ENCODE assay signal across 17 cellular contexts in genomic region chr3:38438421-38438820, GRCh38. TPM values are rescaled to one million over a fixed set of nuclear protein-coding genes. Genes with fewer than 3 reads are reported as not detected.
DNase-seq lines count a peak whose midpoint lies in the region; ATAC-seq and TF ChIP-seq lines count a peak whose summit lies in the region.
"Had no signal": no experiment of that assay in that cellular context is flagged by ENCODE, and none has a peak within 500 bp of the region (broad histone marks: within the 10 kb centered on the region; RNA-seq: fewer than 3 reads in every experiment).

No MANE protein-coding gene starts in this region.

- no peak for ATAC-seq in HG03354 (IDR thresholded peaks at IDR 0.05; ENCODE audit: poor library complexity, severe bottlenecking, unreplicated experiment)

- DNase-seq in DMS 273 (lab: John Stamatoyannopoulos, UW; ENCODE audit: unreplicated experiment) (peak; percentile 2), DMS 273 treated with DMSO at 0.1 percent for 48 hours (lab: John Stamatoyannopoulos, UW) (no peak), NAMALWA (ENCODE audit: low spot score) (peak; percentile 9), brain microvascular endothelial cell (peak; percentile 45), non-pigmented ciliary epithelial cell (ENCODE audit: low read depth) (peak; percentile 18), islet precursor cell (no peak), H4 (ENCODE audit: low spot score) (no peak)
- DNase-seq: activated CD4-positive, alpha-beta T cell treated with anti-CD3 and anti-CD28 coated beads, Interleukin-2, amount 50 U/mL, for 1 hour; activated naive CD4-positive, alpha-beta T cell treated with anti-CD3 and anti-CD28 coated beads, Interleukin-2, amount 50 U/mL, for 16 hours; Calu3; mesenchymal stem cell; NCI-H2171; PC-9; stimulated activated CD4-positive, alpha-beta T cell treated with anti-CD3 and anti-CD28 coated beads, Interleukin-12 subunit alpha, Interleukin-12 subunit beta, amount 100 ng/mL, for 4 hours had no signal

- no peaks in the 10 kb centered on the region for H3K27me3 ChIP-seq in brain microvascular endothelial cell (replicated peaks)

- TF ChIP-seq CTCF in brain microvascular endothelial cell (IDR thresholded peaks at IDR 0.05; ENCODE audit: low read depth, low read length, missing control alignments): no peak

- H3K27ac ChIP-seq in brain microvascular endothelial cell: no peak overlapping the region
- H3K27ac ChIP-seq: 22Rv1, PC-9, thoracic aorta had no signal

- H3K4me3 ChIP-seq in brain microvascular endothelial cell (ENCODE audit: low read depth, low read length): no peak overlapping the region
- H3K4me3 ChIP-seq: PC-9, thoracic aorta had no signal

- in situ Hi-C loops in brain microvascular endothelial cell (cut with HindIII; ENCODE audit: low pct_ligation_motif_present, low sequenced_read_pairs): no loop called here

- H3K36me3 ChIP-seq in brain microvascular endothelial cell (replicated peaks): no peaks in the 10 kb centered on the region
- H3K36me3 ChIP-seq: thoracic aorta had no signal

RNA-seq across cellular contexts. Expression of gene ACVR2B, which starts 15.3 kb away (rescaled TPM):
- 0.74 and 1.3 TPM in 2 replicates for total RNA-seq in H4 (2014; rRNA removed; shearing (Covaris generic))

RNA-seq across cellular contexts. Expression of gene EXOG, which starts 57.7 kb away (rescaled TPM):
- 8.7 and 11.1 TPM in 2 replicates for total RNA-seq in H4 (2014; rRNA removed; shearing (Covaris generic))

Comparison
In these comparisons a context has a peak if more than half of its experiments do, and no peak if none do; other contexts are left out.
1. DNase-seq: peak in DMS 273 (single experiment), NAMALWA (single experiment), brain microvascular endothelial cell (single experiment) and non-pigmented ciliary epithelial cell (single experiment); none in DMS 273 treated with DMSO at 0.1 percent for 48 hours (single experiment), islet precursor cell (single experiment) and H4 (single experiment).